In genomic region chr9:28179893-28180292, GRCh38 we compare ENCODE assay signal across 17 cellular contexts.
DNase-seq lines count a peak whose midpoint lies in the region; ATAC-seq, FAIRE-seq and TF ChIP-seq lines count a peak whose summit lies in the region.
"Had no signal": no experiment of that assay in that cellular context is flagged by ENCODE, and none has a peak within 500 bp of the region (broad histone marks: within the 10 kb centered on the region; RNA-seq: fewer than 3 reads in every experiment).

No MANE protein-coding gene starts in this region.

- FAIRE-seq in urothelium cell line (lab: Jason Lieb, UNC), result peak; percentile 42
- FAIRE-seq: D721Med, GM12891 had no signal

- DNase-seq in BE2C, result peak; percentile 48
- no peak for DNase-seq in HEK293T (ENCODE audit: extremely low spot score)
- DNase-seq in NCI-H69 (lab: John Stamatoyannopoulos, UW), result peak; percentile 36
- DNase-seq in urothelium cell line (ENCODE audit: low spot score), result no peak
- no peak for DNase-seq in GM10266 (ENCODE audit: extremely low spot score)
- DNase-seq in NCI-H774 (lab: John Stamatoyannopoulos, UW), result no peak
- DNase-seq: 8988T; ACHN; Caco-2; Calu3; CD4-positive, alpha-beta T cell; CD8-positive, alpha-beta T cell; DMS79 treated with DMSO at 0.1 percent for 48 hours had no signal

- H3K36me3 ChIP-seq in BE2C, result no peaks in the 10 kb centered on the region
- H3K36me3 ChIP-seq: BLaER1 treated with 17β-estradiol and CSF1 and Interleukin-3, amounts not matched to agents 10 nM and 100 nM had no signal

- ATAC-seq in GM18511 (IDR thresholded peaks at IDR 0.05; ENCODE audit: unreplicated experiment), result no peak
- ATAC-seq: CD8-positive, alpha-beta T cell had no signal

- H3K4me1 ChIP-seq in BE2C, result peaks cover 9% of the 10 kb centered on the region
- H3K4me1 ChIP-seq: BLaER1 treated with 17β-estradiol and CSF1 and Interleukin-3, amounts not matched to agents 10 nM and 100 nM; Caco-2 had no signal

- TF ChIP-seq CTCF in BE2C (IDR thresholded peaks at IDR 0.05; ENCODE audit: low read depth, low read length), result no peak
- TF ChIP-seq CTCF in GM10266 (IDR thresholded peaks at IDR 0.05; ENCODE audit: control insufficient read depth, insufficient read depth, low read depth, missing control alignments), result no peak

- CTCF ChIA-PET in HEK293T (lab: Yijun Ruan, JAX), result no interaction called here

- no peaks in the 10 kb centered on the region for H3K27me3 ChIP-seq in BE2C
- H3K27me3 ChIP-seq: BLaER1 treated with 17β-estradiol and CSF1 and Interleukin-3, amounts not matched to agents 10 nM and 100 nM had no signal

- POLR2A ChIA-PET in HEK293T (lab: Yijun Ruan, JAX), result no interaction called here

- no peaks in the 10 kb centered on the region for H3K9me3 ChIP-seq in BE2C
- H3K9me3 ChIP-seq: Caco-2 had no signal

- H3K4me3 ChIP-seq in BE2C (ENCODE audit: low read depth, low read length), result no peak overlapping the region
- H3K4me3 ChIP-seq: BLaER1 treated with 17β-estradiol and CSF1 and Interleukin-3, amounts not matched to agents 10 nM and 100 nM had no signal

TF ChIP-seq in HEK293T, 16 proteins besides CTCF, POLR2A, EP300 and RAD21:
- TF ChIP-seq SP1 (IDR thresholded peaks at IDR 0.05), result no peak
- no peak for TF ChIP-seq ARNT (IDR thresholded peaks at IDR 0.05)
- no peak for TF ChIP-seq FOXA1 (IDR thresholded peaks at IDR 0.05)
- TF ChIP-seq BHLHE40 (IDR thresholded peaks at IDR 0.05; ENCODE audit: borderline replicate concordance), result no peak
- no peak for TF ChIP-seq FOXM1 (IDR thresholded peaks at IDR 0.05; ENCODE audit: borderline replicate concordance)
- 0 out of 2 replicates have a peak, but pooled peaks have one; percentile 17 for TF ChIP-seq PKNOX1 (IDR thresholded peaks at IDR 0.05)
- TF ChIP-seq LEF1 (IDR thresholded peaks at IDR 0.05; ENCODE audit: borderline replicate concordance), result no peak
- no peak for TF ChIP-seq ELF4 (IDR thresholded peaks at IDR 0.05)

Comparison
In these comparisons a context has a peak if more than half of its experiments do, and no peak if none do; other contexts are left out.
1. DNase-seq: peak in BE2C (single experiment) and NCI-H69 (single experiment); none in HEK293T (single experiment), urothelium cell line (single experiment), GM10266 (single experiment) and NCI-H774 (single experiment).